ENCODE assay signal across 1 cellular context in the genomic region with DNA sequence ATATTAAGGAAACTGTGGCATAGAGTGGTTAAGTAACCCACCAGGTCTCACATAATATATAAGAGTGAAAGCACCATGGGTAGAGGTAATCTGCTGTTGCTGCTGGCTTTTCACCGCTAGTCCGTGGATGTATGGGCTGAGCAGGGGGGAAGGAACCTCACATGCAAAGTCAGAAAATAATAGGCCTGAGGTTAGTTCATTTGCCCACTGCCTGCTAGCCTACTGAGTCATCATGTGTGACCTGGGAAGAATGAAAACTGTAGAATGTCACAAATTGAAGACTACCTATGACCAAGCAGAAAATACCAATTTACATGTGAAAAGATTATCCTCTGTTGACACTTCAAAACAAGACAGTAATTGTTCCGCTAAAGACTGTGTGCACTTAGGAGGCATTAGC.
TF ChIP-seq lines count a peak whose summit lies in the region.

No MANE protein-coding gene starts in this region.

TF ChIP-seq in A549, 52 proteins besides CTCF, POLR2A, EP300 and RAD21 (continued from another document):
- TF ChIP-seq, protein P1, sequence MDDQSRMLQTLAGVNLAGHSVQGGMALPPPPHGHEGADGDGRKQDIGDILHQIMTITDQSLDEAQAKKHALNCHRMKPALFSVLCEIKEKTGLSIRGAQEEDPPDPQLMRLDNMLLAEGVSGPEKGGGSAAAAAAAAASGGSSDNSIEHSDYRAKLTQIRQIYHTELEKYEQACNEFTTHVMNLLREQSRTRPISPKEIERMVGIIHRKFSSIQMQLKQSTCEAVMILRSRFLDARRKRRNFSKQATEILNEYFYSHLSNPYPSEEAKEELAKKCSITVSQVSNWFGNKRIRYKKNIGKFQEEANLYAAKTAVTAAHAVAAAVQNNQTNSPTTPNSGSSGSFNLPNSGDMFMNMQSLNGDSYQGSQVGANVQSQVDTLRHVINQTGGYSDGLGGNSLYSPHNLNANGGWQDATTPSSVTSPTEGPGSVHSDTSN (IDR thresholded peaks at IDR 0.05) = no peak
- TF ChIP-seq E2F6 (IDR thresholded peaks at IDR 0.05; ENCODE audit: borderline replicate concordance, low read depth) (no peak), CBX8 (IDR thresholded peaks at IDR 0.05) (no peak), POLR2AphosphoS2 (conservative IDR thresholded peaks at IDR 0.05; ENCODE audit: low read length) (no peak), BHLHE40 (IDR thresholded peaks at IDR 0.05; ENCODE audit: low read depth, low read length) (no peak), HDAC2 (IDR thresholded peaks at IDR 0.05) (no peak), MAFK (IDR thresholded peaks at IDR 0.05; ENCODE audit: partially characterized antibody) (no peak), MAZ (IDR thresholded peaks at IDR 0.05; ENCODE audit: borderline replicate concordance, low read depth, low read length) (no peak), CEBPB (IDR thresholded peaks at IDR 0.05) (no peak), ESRRA (IDR thresholded peaks at IDR 0.05; ENCODE audit: borderline replicate concordance, low read length) (no peak), TFCP2L1 (CRISPR knock-in tag; IDR thresholded peaks at IDR 0.05) (no peak), JUNB (IDR thresholded peaks at IDR 0.05) (no peak), HOXB5 (CRISPR knock-in tag; IDR thresholded peaks at IDR 0.05) (no peak)
